26 cellular contexts compared by ENCODE assay signal in genomic region chr1:185491604-185492003, GRCh38.
"Had no signal": no experiment of that assay in that cellular context is flagged by ENCODE, and none has a peak within 500 bp of the region (broad histone marks: within the 10 kb centered on the region; RNA-seq: fewer than 3 reads in every experiment).

No MANE protein-coding gene starts in this region.

- H3K27me3 ChIP-seq: heart right ventricle, hepatocyte, neural progenitor cell, neutrophil, right atrium auricular region, right lobe of liver, suprapubic skin, tibial artery, uterus had no signal

- H3K9ac ChIP-seq: neural progenitor cell, parathyroid adenoma had no signal

- H2AFZ ChIP-seq: hepatocyte, neural progenitor cell, parathyroid adenoma had no signal

- H3K4me3 ChIP-seq: heart right ventricle, hepatocyte, lower lobe of right lung, neural progenitor cell, psoas muscle, right atrium auricular region, right lobe of liver, suprapubic skin, thoracic aorta, tibial artery, uterus had no signal

- H3K27ac ChIP-seq: heart right ventricle, hepatocyte, lower lobe of right lung, neural progenitor cell, neutrophil, parathyroid adenoma, psoas muscle, right atrium auricular region, right lobe of liver, suprapubic skin, thoracic aorta, tibial artery, uterus had no signal

- H3K4me2 ChIP-seq: hepatocyte, neural progenitor cell had no signal

- H3K4me1 ChIP-seq: lower lobe of right lung, neural progenitor cell, parathyroid adenoma, tibial artery, uterus had no signal

- ATAC-seq: heart right ventricle, left lobe of liver, lower lobe of right lung, natural killer cell, psoas muscle, right lobe of liver had no signal

- DNase-seq: heart right ventricle; islet precursor cell; lower lobe of right lung; mammary epithelial cell; mesenchymal stem cell; naive B cell; natural killer cell; nephron progenitor cell; occipital lobe; psoas muscle; right lobe of liver; stimulated activated CD4-positive, alpha-beta T cell treated with anti-CD3 and anti-CD28 coated beads, Interleukin-12 subunit alpha, Interleukin-12 subunit beta, amount 100 ng/mL, for 4 hours; stimulated activated CD4-positive, alpha-beta T cell treated with anti-CD3 and anti-CD28 coated beads, Interleukin-15, amount 100 ng/mL, for 24 hours; stimulated activated CD4-positive, alpha-beta T cell treated with anti-CD3 and anti-CD28 coated beads, Interleukin-2, amount 100 ng/mL, for 24 hours; stimulated activated CD4-positive, alpha-beta T cell treated with anti-CD3 and anti-CD28 coated beads, Interleukin-4, amount 100 ng/mL, for 1 hour; stimulated activated naive CD4-positive, alpha-beta T cell; tibial artery; uterus had no signal

- H3K36me3 ChIP-seq: heart right ventricle, lower lobe of right lung, neural progenitor cell, neutrophil, right atrium auricular region, right lobe of liver, suprapubic skin, thoracic aorta, tibial artery, uterus had no signal

- H3K9me3 ChIP-seq: heart right ventricle, lower lobe of right lung, neutrophil, psoas muscle, right atrium auricular region, right lobe of liver, suprapubic skin, thoracic aorta, tibial artery, uterus had no signal

- H3K79me2 ChIP-seq: hepatocyte, parathyroid adenoma had no signal
